ENCODE assay signal across 1 cellular context in genomic region chr5:39624268-39624886, GRCh38.
TF ChIP-seq lines count a peak whose summit lies in the region.

No MANE protein-coding gene starts in this region.

TF ChIP-seq in GM12878, 131 proteins besides CTCF, POLR2A, EP300 and RAD21 (continued from another document):
- no peak for TF ChIP-seq RELB (IDR thresholded peaks at IDR 0.05; ENCODE audit: low read depth)
TF ChIP-seq in GM12878: peak in this region for 0.
